ENCODE assay signal across 8 cellular contexts in genomic region chr1:33346921-33347649, GRCh38. TPM values are rescaled to one million over a fixed set of nuclear protein-coding genes. Genes with fewer than 3 reads are reported as not detected.
A peak's percentile ranks its signal among the peaks of the same experiment; 100 is the strongest.
DNase-seq lines count a peak whose midpoint lies in the region; ATAC-seq, FAIRE-seq and TF ChIP-seq lines count a peak whose summit lies in the region.

No MANE protein-coding gene starts in this region.

- peaks cover 34% of the 10 kb centered on the region for H3K36me3 ChIP-seq in SK-N-MC (ENCODE audit: insufficient read depth, low read length)
- no peaks in the 10 kb centered on the region for H3K36me3 ChIP-seq in endothelial cell of umbilical vein (ENCODE audit: control insufficient read depth in 2 of 2, extremely low read depth in 1 of 2, insufficient read depth in 2 of 2, low read length in 2 of 2)
- H3K36me3 ChIP-seq in naive thymus-derived CD4-positive, alpha-beta T cell (ENCODE audit: control insufficient read depth in 2 of 3, insufficient read depth in 3 of 3, low read length in 3 of 3) = peaks cover 0 to 5% (median 0%) of the 10 kb centered on the region in 3 experiments

- H3K4me1 ChIP-seq in endothelial cell of umbilical vein (ENCODE audit: control insufficient read depth, extremely low read depth, insufficient read depth, low read length) = peaks cover 60% of the 10 kb centered on the region
- H3K4me1 ChIP-seq in naive thymus-derived CD4-positive, alpha-beta T cell (ENCODE audit: control insufficient read depth in 2 of 2, insufficient read depth in 2 of 2, low read length in 2 of 2) = peaks cover 23 to 25% of the 10 kb centered on the region in 2 donors

- no peaks in the 10 kb centered on the region for H3K9me3 Mint-ChIP-seq in naive thymus-derived CD4-positive, alpha-beta T cell

- peak overlapping the region; percentile 60 to 96 (median 86) for H3K4me3 Mint-ChIP-seq in naive thymus-derived CD4-positive, alpha-beta T cell

- intact Hi-C loops in endothelial cell of umbilical vein (cut with micrococcal nuclease) = loop anchor here (1.0 kb wide), 1 partner anchor 125 kb away; the partner anchor contains the start of gene ZSCAN20
- intact Hi-C loops in naive thymus-derived CD4-positive, alpha-beta T cell (cut with micrococcal nuclease) = loop anchor here in 1 of 2 donors (5.0 kb wide), 1 partner anchor 125 kb away; the partner anchor contains the start of gene ZSCAN20

- H3K27me3 Mint-ChIP-seq in naive thymus-derived CD4-positive, alpha-beta T cell = peaks cover 0 to 7% (median 0%) of the 10 kb centered on the region in 5 donors

- peaks cover 0 to 13% (median 0%) of the 10 kb centered on the region in 5 donors for H3K36me3 Mint-ChIP-seq in naive thymus-derived CD4-positive, alpha-beta T cell

- FAIRE-seq in endothelial cell of umbilical vein (lab: Jason Lieb, UNC) = peak; percentile 96
- no peak for FAIRE-seq in D721Med (lab: Jason Lieb, UNC)

- CTCF ChIA-PET in endothelial cell of umbilical vein (lab: Charles Lee) = interaction anchor here (0.7 to 2.2 kb wide), 6 partner anchors 8 to 124 kb away, joined by 3 to 7 read pairs (median 3); partner anchors contain the start of gene A3GALT2
- CTCF ChIA-PET in naive thymus-derived CD4-positive, alpha-beta T cell (lab: Charles Lee) = no interaction called here

- H3K4me1 Mint-ChIP-seq in naive thymus-derived CD4-positive, alpha-beta T cell = peaks cover 32 to 69% (median 59%) of the 10 kb centered on the region in 7 donors

- H3K9ac ChIP-seq in SK-N-MC (ENCODE audit: insufficient read length) (no peak overlapping the region), endothelial cell of umbilical vein (replicated peaks; ENCODE audit: extremely low read depth, insufficient read depth, low read length) (peak overlapping the region; percentile 84)

- no peaks in the 10 kb centered on the region for H3K9me3 ChIP-seq in SK-N-MC (ENCODE audit: low read depth, low read length)
- no peaks in the 10 kb centered on the region for H3K9me3 ChIP-seq in endothelial cell of umbilical vein (replicated peaks; ENCODE audit: control insufficient read depth, insufficient read depth, low read length)
- H3K9me3 ChIP-seq in naive thymus-derived CD4-positive, alpha-beta T cell (ENCODE audit: control insufficient read depth in 2 of 3, low read length in 3 of 3) = no peaks in the 10 kb centered on the region

- POLR2A ChIA-PET in endothelial cell of umbilical vein (lab: Charles Lee) = interaction anchor here (1.3 to 1.6 kb wide), 2 partner anchors 8 to 52 kb away, joined by 3 to 5 read pairs; no protein-coding TSS in a partner anchor
- POLR2A ChIA-PET in naive thymus-derived CD4-positive, alpha-beta T cell (lab: Charles Lee) = no interaction called here

- no peak for ATAC-seq in naive thymus-derived CD4-positive, alpha-beta T cell

- DNase-seq in SKM-1 treated with dmso at 0.1 percent for 144 hours (lab: John Stamatoyannopoulos, UW; ENCODE audit: unreplicated experiment) = peak; percentile 58
- DNase-seq in SKM-1 (lab: John Stamatoyannopoulos, UW; ENCODE audit: unreplicated experiment) = no peak
- no peak for DNase-seq in SK-N-MC (ENCODE audit: low read depth, low spot score)
- peak; percentile 95 for DNase-seq in endothelial cell of umbilical vein (ENCODE audit: low read depth, low spot score)
- no peak for DNase-seq in naive thymus-derived CD4-positive, alpha-beta T cell
- DNase-seq in OCI-M1 (lab: John Stamatoyannopoulos, UW) = no peak
- no peak for DNase-seq in stimulated activated CD4-positive, alpha-beta T cell treated with anti-CD3 and anti-CD28 coated beads, Interleukin-4, amount 100 ng/mL, for 1 hour
- no peak for DNase-seq in D721Med (ENCODE audit: insufficient read length, low spot score)

- H3K4me3 ChIP-seq in SK-N-MC (peak overlapping the region; percentile 95), endothelial cell of umbilical vein (replicated peaks in 1 of 3; ENCODE audit: insufficient read depth in 1 of 3, low read depth in 1 of 3, low read length in 3 of 3) (peak overlapping the region; percentile 3 to 95 (median 74))
- no peak overlapping the region for H3K4me3 ChIP-seq in naive thymus-derived CD4-positive, alpha-beta T cell (ENCODE audit: low read length)

- TSS peak; percentile 48 for BruUV-seq in endothelial cell of umbilical vein (replicated peaks; lab: Mats Ljungman, UMichigan)

- no peaks in the 10 kb centered on the region for H3K9me1 ChIP-seq in endothelial cell of umbilical vein (replicated peaks; ENCODE audit: control insufficient read depth, extremely low read depth, insufficient read depth, low read length)

- H3K27ac Mint-ChIP-seq in naive thymus-derived CD4-positive, alpha-beta T cell = peak overlapping the region; percentile 0 to 78 (median 31)

- H2AFZ ChIP-seq in endothelial cell of umbilical vein (ENCODE audit: low read depth, low read length) = no peak overlapping the region

- H3K79me2 ChIP-seq in endothelial cell of umbilical vein (ENCODE audit: control insufficient read depth, insufficient read depth, low read length) = peaks cover 69% of the 10 kb centered on the region

- TF ChIP-seq CTCF in endothelial cell of umbilical vein (IDR thresholded peaks at IDR 0.05; ENCODE audit: extremely low read depth in 1 of 2, insufficient read depth in 1 of 2, low read depth in 1 of 2, low read length in 2 of 2) (no peak), D721Med (IDR thresholded peaks at IDR 0.05; ENCODE audit: insufficient read depth, missing control alignments) (no peak)

- H3K27ac ChIP-seq in SK-N-MC (peak overlapping the region; percentile 10), endothelial cell of umbilical vein (ENCODE audit: insufficient read depth, low read depth, low read length) (peak overlapping the region; percentile 94)
- H3K27ac ChIP-seq in naive thymus-derived CD4-positive, alpha-beta T cell (ENCODE audit: low read depth, low read length) = no peak overlapping the region

- H3K4me2 ChIP-seq in endothelial cell of umbilical vein (ENCODE audit: insufficient read depth, low read length) = peak overlapping the region; percentile 94

- TF ChIP-seq POLR2A in endothelial cell of umbilical vein (IDR thresholded peaks at IDR 0.05; ENCODE audit: low read depth, low read length) = no peak

- dilution Hi-C loops in endothelial cell of umbilical vein (cut with MboI; ENCODE audit: extremely low pct_ligation_motif_present, low sequenced_read_pairs) = no loop called here

- H3K27me3 ChIP-seq in endothelial cell of umbilical vein (ENCODE audit: control insufficient read depth in 2 of 2, insufficient read depth in 2 of 2, low read length in 2 of 2) = no peaks in the 10 kb centered on the region
- no peaks in the 10 kb centered on the region for H3K27me3 ChIP-seq in naive thymus-derived CD4-positive, alpha-beta T cell (ENCODE audit: control insufficient read depth in 2 of 2, insufficient read depth in 2 of 2, low read length in 2 of 2)

- H4K20me1 ChIP-seq in endothelial cell of umbilical vein (replicated peaks; ENCODE audit: control insufficient read depth, extremely low read depth, insufficient read depth, low read length) = peaks cover 2% of the 10 kb centered on the region

TF ChIP-seq in endothelial cell of umbilical vein, 7 proteins besides CTCF, POLR2A, EP300 and RAD21:
- peak; percentile 85 for TF ChIP-seq JUN (IDR thresholded peaks at IDR 0.05; ENCODE audit: borderline replicate concordance, insufficient read depth, insufficient read length, low read depth)
- peak; percentile 85 for TF ChIP-seq FOS (IDR thresholded peaks at IDR 0.05; ENCODE audit: borderline replicate concordance, insufficient read depth, low read length)
- TF ChIP-seq GATA2 (IDR thresholded peaks at IDR 0.05; ENCODE audit: insufficient read depth, insufficient read length, low read depth, low read length) = peak; percentile 16
- TF ChIP-seq POLR2AphosphoS5 (IDR thresholded peaks at IDR 0.05; ENCODE audit: insufficient read depth, low read depth, low read length) = peak; percentile 91
- no peak for TF ChIP-seq MAX (IDR thresholded peaks at IDR 0.05; ENCODE audit: insufficient read depth, insufficient read length)

RNA-seq across cellular contexts. Expression of gene A3GALT2, which starts 26.2 kb away (rescaled TPM):
- total RNA-seq in endothelial cell of umbilical vein = not detected in 2 replicates
- 0.11 TPM in 1 of 2 replicates, not detected in the other for polyA plus RNA-seq in endothelial cell of umbilical vein
- not detected in 2 replicates for polyA plus RNA-seq in endothelial cell of umbilical vein (2011; cell fraction: cytosol; rRNA removed)
- not detected in 2 replicates for polyA plus RNA-seq in endothelial cell of umbilical vein (2011; cell fraction: nucleus; rRNA removed)
- polyA plus RNA-seq in endothelial cell of umbilical vein (2012) = not detected in 2 replicates
- not detected in 2 replicates for polyA minus RNA-seq in endothelial cell of umbilical vein
- polyA minus RNA-seq in endothelial cell of umbilical vein (2011; cell fraction: cytosol; rRNA and poly(A)+ RNA removed) = not detected
- 0.43 TPM in 1 of 2 replicates, not detected in the other for polyA minus RNA-seq in endothelial cell of umbilical vein (2011; cell fraction: nucleus; rRNA and poly(A)+ RNA removed)
- not detected for total RNA-seq in naive thymus-derived CD4-positive, alpha-beta T cell
- polyA plus RNA-seq in naive thymus-derived CD4-positive, alpha-beta T cell = not detected

Comparison
In these comparisons a context has a peak if more than half of its experiments do, and no peak if none do; other contexts are left out.
1. DNase-seq: peak in SKM-1 treated with dmso at 0.1 percent for 144 hours (single experiment) and endothelial cell of umbilical vein (single experiment); none in SKM-1 (single experiment), SK-N-MC (single experiment), naive thymus-derived CD4-positive, alpha-beta T cell (0 of 9), OCI-M1 (single experiment), stimulated activated CD4-positive, alpha-beta T cell treated with anti-CD3 and anti-CD28 coated beads, Interleukin-4, amount 100 ng/mL, for 1 hour (single experiment) and D721Med (single experiment).